ENCODE assay signal across 9 cellular contexts in genomic region chr5:57618767-57619381, GRCh38.
"Had no signal": no experiment of that assay in that cellular context is flagged by ENCODE, and none has a peak within 500 bp of the region (broad histone marks: within the 10 kb centered on the region; RNA-seq: fewer than 3 reads in every experiment).

No MANE protein-coding gene starts in this region.

- H3K9me3 Mint-ChIP-seq: GM23338, HFFc6 had no signal

- FAIRE-seq: H1, K562 had no signal

- H3K4me3 Mint-ChIP-seq: GM23338, HFFc6 had no signal

- H3K27ac Mint-ChIP-seq: GM23338, HFFc6 had no signal

- H3K4me1 Mint-ChIP-seq: GM23338 had no signal

- H3K4me3 ChIP-seq: GM23338, HAP-1, K562 had no signal

- H2AFZ ChIP-seq: GM23338 had no signal

- H3K9me3 ChIP-seq: HAP-1 had no signal

- H3K36me3 ChIP-seq: HAP-1 had no signal

- ATAC-seq: GM23338, HCT116, K562 had no signal

- H3K4me1 ChIP-seq: HAP-1 had no signal

- H3K4me2 ChIP-seq: GM23338 had no signal

- DNase-seq: H7, HFFc6, IMR-90, KG1 had no signal
